28 cellular contexts compared by ENCODE assay signal in the genomic region with DNA sequence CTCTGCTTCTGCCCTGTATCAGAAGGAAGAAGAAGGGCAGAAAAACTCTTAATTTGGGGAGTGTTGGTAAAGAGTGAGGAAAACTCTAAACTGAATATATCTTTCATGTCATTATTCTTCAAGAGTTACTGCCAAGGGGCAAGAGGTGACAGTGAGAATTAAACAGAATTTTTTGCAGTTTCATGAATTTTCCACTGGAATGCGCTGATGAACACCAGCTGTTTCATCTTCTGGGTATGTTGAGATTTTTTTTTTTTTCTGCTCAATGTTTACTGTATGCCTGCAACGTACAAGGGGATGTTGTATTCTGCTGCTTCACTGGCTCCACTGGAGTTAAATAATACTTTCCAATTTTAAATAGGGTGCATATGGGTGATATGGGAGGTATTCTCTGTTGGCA.
DNase-seq lines count a peak whose midpoint lies in the region; ATAC-seq and TF ChIP-seq lines count a peak whose summit lies in the region.
"Had no signal": no experiment of that assay in that cellular context is flagged by ENCODE, and none has a peak within 500 bp of the region (broad histone marks: within the 10 kb centered on the region; RNA-seq: fewer than 3 reads in every experiment).

No MANE protein-coding gene starts in this region.

- peak overlapping the region; percentile 47 for H2AFZ ChIP-seq in smooth muscle cell (ENCODE audit: low read depth)
- H2AFZ ChIP-seq in SK-N-SH (ENCODE audit: low read depth): no peak overlapping the region

- no peak for TF ChIP-seq EP300 in SK-N-SH (IDR thresholded peaks at IDR 0.05; ENCODE audit: borderline replicate concordance in 1 of 2, low read depth in 1 of 2, low read length in 1 of 2)

- H3K4me2 ChIP-seq in smooth muscle cell (peak overlapping the region; percentile 23), SK-N-SH (no peak overlapping the region)

- no peak for TF ChIP-seq CTCF in smooth muscle cell (IDR thresholded peaks at IDR 0.05; ENCODE audit: borderline replicate concordance, insufficient read depth, poor library complexity, severe bottlenecking)
- TF ChIP-seq CTCF in SK-N-SH (IDR thresholded peaks at IDR 0.05): no peak

- H3K27ac ChIP-seq in smooth muscle cell (ENCODE audit: low read depth) (no peak overlapping the region), SK-N-SH (ENCODE audit: low read depth in 2 of 2, low read length in 1 of 2) (no peak overlapping the region)
- H3K27ac ChIP-seq: 22Rv1, ascending aorta, dorsolateral prefrontal cortex, pancreas, stomach had no signal

- H3K79me2 ChIP-seq in smooth muscle cell (ENCODE audit: low read depth): no peaks in the 10 kb centered on the region
- H3K79me2 ChIP-seq in SK-N-SH (ENCODE audit: insufficient read depth): no peaks in the 10 kb centered on the region

- H3K4me3 ChIP-seq in adipocyte (ENCODE audit: low read length): peak overlapping the region; percentile 13
- H3K4me3 ChIP-seq in smooth muscle cell: no peak overlapping the region
- H3K4me3 ChIP-seq in SK-N-SH (ENCODE audit: low read depth in 2 of 2, low read length in 1 of 2): no peak overlapping the region
- H3K4me3 ChIP-seq: ascending aorta, dorsolateral prefrontal cortex, pancreas, stomach had no signal

- H3F3A ChIP-seq in smooth muscle cell (ENCODE audit: low read depth) (peaks cover 8% of the 10 kb centered on the region), SK-N-SH (replicated peaks; ENCODE audit: insufficient read depth) (no peaks in the 10 kb centered on the region)

- H3K36me3 ChIP-seq in adipocyte (ENCODE audit: control insufficient read depth, insufficient read depth, low read length, severe bottlenecking) (no peaks in the 10 kb centered on the region), smooth muscle cell (ENCODE audit: low read depth) (no peaks in the 10 kb centered on the region), SK-N-SH (replicated peaks in 1 of 2; ENCODE audit: control insufficient read depth in 1 of 2, insufficient read depth in 2 of 2, low read length in 1 of 2) (no peaks in the 10 kb centered on the region)
- H3K36me3 ChIP-seq: ascending aorta, BE2C, pancreas, stomach had no signal

- H3K9me2 ChIP-seq in SK-N-SH: no peaks in the 10 kb centered on the region

- H4K20me1 ChIP-seq in smooth muscle cell (ENCODE audit: low read depth) (no peaks in the 10 kb centered on the region), SK-N-SH (ENCODE audit: insufficient read depth) (no peaks in the 10 kb centered on the region)

- DNase-seq in DMS 273 (lab: John Stamatoyannopoulos, UW; ENCODE audit: unreplicated experiment) (peak; percentile 17), DMS 273 treated with DMSO at 0.1 percent for 48 hours (lab: John Stamatoyannopoulos, UW) (no peak), adipocyte (ENCODE audit: low read depth) (peak; percentile 84), fibroblast of the conjunctiva (ENCODE audit: low read depth) (peak; percentile 73), smooth muscle cell (lab: John Stamatoyannopoulos, UW; ENCODE audit: unreplicated experiment) (no peak), T-helper 9 cell (no peak), SK-N-SH (no peak)
- DNase-seq: activated CD4-positive, alpha-beta memory T cell treated with anti-CD3 and anti-CD28 coated beads for 36 hours; activated CD4-positive, CD25-positive, alpha-beta regulatory T cell; activated CD8-positive, alpha-beta memory T cell treated with anti-CD3 and anti-CD28 coated beads, Interleukin-2, amount 50 U/mL, for 48 hours; BE2C; central memory CD4-positive, alpha-beta T cell; DMS79 treated with DMSO at 0.1 percent for 48 hours; dorsolateral prefrontal cortex; left ventricle myocardium superior; NCI-H1048; NCI-H2029; NCI-H226; NCI-H82; pancreas; right cardiac atrium; stomach had no signal

- POLR2A ChIA-PET in SK-N-SH (lab: Yijun Ruan, JAX): no interaction called here

- no peak for ATAC-seq in activated CD4-positive, CD25-positive, alpha-beta regulatory T cell treated with anti-CD3 and anti-CD28 coated beads, Interleukin-2, amount 50 U/mL, for 24 hours
- ATAC-seq: activated T-helper 17 cell treated with anti-CD3 and anti-CD28 coated beads, Interleukin-2, amount 50 U/mL, for 72 hours; HepG2; left ventricle myocardium superior; natural killer cell treated with Interleukin-12 subunit alpha and Interleukin-12 subunit beta and Interleukin-15 and Interleukin-18, amount 100 ng/mL, for 72 hours; pancreas; right cardiac atrium had no signal

- no peaks in the 10 kb centered on the region for H3K9me3 ChIP-seq in adipocyte (ENCODE audit: control insufficient read depth, low read length)
- no peaks in the 10 kb centered on the region for H3K9me3 ChIP-seq in smooth muscle cell (replicated peaks; ENCODE audit: low read depth)
- H3K9me3 ChIP-seq in SK-N-SH: no peaks in the 10 kb centered on the region
- H3K9me3 ChIP-seq: ascending aorta, BE2C, pancreas, stomach had no signal

- H3K4me1 ChIP-seq in adipocyte (ENCODE audit: control insufficient read depth, insufficient read depth, low read length) (peaks cover 10% of the 10 kb centered on the region), smooth muscle cell (ENCODE audit: low read depth) (peaks cover 17% of the 10 kb centered on the region), SK-N-SH (ENCODE audit: control insufficient read depth in 1 of 2, insufficient read depth in 2 of 2, low read depth in 1 of 2, low read length in 1 of 2) (no peaks in the 10 kb centered on the region)
- H3K4me1 ChIP-seq: BE2C, pancreas had no signal

- CTCF ChIA-PET in SK-N-SH (lab: Yijun Ruan, JAX): interaction anchor here (1.2 to 1.9 kb wide), 2 partner anchors 33 kb away, joined by 3 to 5 read pairs; no protein-coding TSS in a partner anchor

- no peak for TF ChIP-seq RAD21 in SK-N-SH (IDR thresholded peaks at IDR 0.05; ENCODE audit: low read length)

- 13% methylated on average over 2 of the region's 2 CpGs for WGBS in smooth muscle cell (ENCODE audit: low lambda C conversion rate)
- 26% methylated on average over 2 of the region's 2 CpGs for WGBS in SK-N-SH (ENCODE audit: low lambda C conversion rate)

- peak overlapping the region; percentile 28 for H3K9ac ChIP-seq in adipocyte (ENCODE audit: low read length)
- no peak overlapping the region for H3K9ac ChIP-seq in smooth muscle cell (ENCODE audit: low read depth)
- H3K9ac ChIP-seq in SK-N-SH: no peak overlapping the region

- H3K27me3 ChIP-seq in adipocyte (replicated peaks; ENCODE audit: control insufficient read depth, insufficient read depth, low read length): no peaks in the 10 kb centered on the region
- no peaks in the 10 kb centered on the region for H3K27me3 ChIP-seq in smooth muscle cell (ENCODE audit: low read depth)
- 0 out of 2 replicates have a peak, but pooled peaks cover 4% of the 10 kb centered on the region for H3K27me3 ChIP-seq in SK-N-SH (ENCODE audit: insufficient read depth)
- H3K27me3 ChIP-seq: ascending aorta, BE2C, dorsolateral prefrontal cortex, pancreas, stomach had no signal

TF ChIP-seq in SK-N-SH, 30 proteins besides CTCF, POLR2A, EP300 and RAD21 (continues in another document):
- TF ChIP-seq FOXM1 (IDR thresholded peaks at IDR 0.05; ENCODE audit: low read depth): no peak
- no peak for TF ChIP-seq YY1 (IDR thresholded peaks at IDR 0.05; ENCODE audit: low read depth)
- TF ChIP-seq ZBTB33 (IDR thresholded peaks at IDR 0.05; ENCODE audit: borderline replicate concordance, low read depth): no peak
- TF ChIP-seq GABPA (IDR thresholded peaks at IDR 0.05; ENCODE audit: low read depth): no peak
- TF ChIP-seq, protein P1, sequence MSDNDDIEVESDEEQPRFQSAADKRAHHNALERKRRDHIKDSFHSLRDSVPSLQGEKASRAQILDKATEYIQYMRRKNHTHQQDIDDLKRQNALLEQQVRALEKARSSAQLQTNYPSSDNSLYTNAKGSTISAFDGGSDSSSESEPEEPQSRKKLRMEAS (IDR thresholded peaks at IDR 0.05; ENCODE audit: low read depth): no peak
- TF ChIP-seq, protein P2, sequence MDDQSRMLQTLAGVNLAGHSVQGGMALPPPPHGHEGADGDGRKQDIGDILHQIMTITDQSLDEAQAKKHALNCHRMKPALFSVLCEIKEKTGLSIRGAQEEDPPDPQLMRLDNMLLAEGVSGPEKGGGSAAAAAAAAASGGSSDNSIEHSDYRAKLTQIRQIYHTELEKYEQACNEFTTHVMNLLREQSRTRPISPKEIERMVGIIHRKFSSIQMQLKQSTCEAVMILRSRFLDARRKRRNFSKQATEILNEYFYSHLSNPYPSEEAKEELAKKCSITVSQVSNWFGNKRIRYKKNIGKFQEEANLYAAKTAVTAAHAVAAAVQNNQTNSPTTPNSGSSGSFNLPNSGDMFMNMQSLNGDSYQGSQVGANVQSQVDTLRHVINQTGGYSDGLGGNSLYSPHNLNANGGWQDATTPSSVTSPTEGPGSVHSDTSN (IDR thresholded peaks at IDR 0.05): no peak
- no peak for TF ChIP-seq RFX5 (IDR thresholded peaks at IDR 0.05; ENCODE audit: low read length)
- TF ChIP-seq POLR2AphosphoS5 (IDR thresholded peaks at IDR 0.05; ENCODE audit: low read depth, low read length): no peak
- TF ChIP-seq NFIC (IDR thresholded peaks at IDR 0.05; ENCODE audit: borderline replicate concordance): no peak
- TF ChIP-seq MEF2A (IDR thresholded peaks at IDR 0.05; ENCODE audit: borderline replicate concordance, low read depth): no peak
- no peak for TF ChIP-seq SIN3A (IDR thresholded peaks at IDR 0.05; ENCODE audit: borderline replicate concordance, low read depth, low read length)
- no peak for TF ChIP-seq FOSL2 (IDR thresholded peaks at IDR 0.05; ENCODE audit: borderline replicate concordance, low read depth)
- no peak for TF ChIP-seq USF1 (IDR thresholded peaks at IDR 0.05; ENCODE audit: borderline replicate concordance, low read depth)

Comparison
In these comparisons a context has a peak if more than half of its experiments do, and no peak if none do; other contexts are left out.
1. DNase-seq: peak in DMS 273 (single experiment), adipocyte (single experiment) and fibroblast of the conjunctiva (single experiment); none in DMS 273 treated with DMSO at 0.1 percent for 48 hours (single experiment), smooth muscle cell (single experiment), T-helper 9 cell (single experiment) and SK-N-SH (single experiment).